ENCODE assay signal across 18 cellular contexts in the genomic region with DNA sequence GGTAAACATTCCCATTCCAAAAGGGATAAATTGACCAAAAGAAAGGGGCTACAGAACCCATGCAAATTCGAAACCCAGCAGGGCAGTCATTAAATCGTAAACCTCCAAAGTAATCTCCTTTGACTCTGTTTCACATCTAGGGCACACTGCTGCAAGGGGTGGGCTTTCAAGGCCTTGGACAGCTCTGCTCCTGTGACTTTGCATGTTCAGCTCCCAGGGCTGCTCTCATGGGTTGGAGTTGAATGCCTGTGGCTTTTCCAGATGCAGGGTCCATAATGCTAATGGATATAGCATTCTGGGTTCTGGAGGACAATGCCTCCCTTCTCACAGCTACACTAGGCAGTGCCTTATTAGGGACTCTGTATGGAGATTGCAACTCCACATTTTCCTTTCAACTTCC.
DNase-seq lines count a peak whose midpoint lies in the region; ATAC-seq and TF ChIP-seq lines count a peak whose summit lies in the region.
"Had no signal": no experiment of that assay in that cellular context is flagged by ENCODE, and none has a peak within 500 bp of the region (broad histone marks: within the 10 kb centered on the region; RNA-seq: fewer than 3 reads in every experiment).

No MANE protein-coding gene starts in this region.

- peak overlapping the region; percentile 23; the same call in 1 of the 2 replicates for H3K9ac ChIP-seq in iPS-20b (ENCODE audit: low read depth, low read length)
- H3K9ac ChIP-seq: BLaER1 had no signal

- no peaks in the 10 kb centered on the region for H3K9me3 ChIP-seq in iPS-20b (ENCODE audit: insufficient read depth, low read depth, low read length)
- H3K9me3 ChIP-seq in CD8-positive, alpha-beta memory T cell (ENCODE audit: low read length): no peaks in the 10 kb centered on the region
- H3K9me3 ChIP-seq: BLaER1, HAP-1 had no signal

- TF ChIP-seq CTCF in WTC11 (IDR thresholded peaks at IDR 0.05) (no peak), progenitor cell of endocrine pancreas (IDR thresholded peaks at IDR 0.05; ENCODE audit: unreplicated experiment) (no peak)

- no peak overlapping the region for H3K4me3 Mint-ChIP-seq in WTC11
- no peak overlapping the region for H3K4me3 Mint-ChIP-seq in stimulated activated effector memory CD8-positive, alpha-beta T cell treated with anti-CD3 and anti-CD28 coated beads, Interleukin-12 subunit alpha, Interleukin-12 subunit beta, amount 100 ng/mL, for 72 hours
- H3K4me3 Mint-ChIP-seq in progenitor cell of endocrine pancreas (ENCODE audit: low read depth): no peak overlapping the region
- no peak overlapping the region for H3K4me3 Mint-ChIP-seq in CD8-positive, alpha-beta memory T cell
- H3K4me3 Mint-ChIP-seq: CD8-positive, alpha-beta T cell had no signal

- no peaks in the 10 kb centered on the region for H3K9me3 Mint-ChIP-seq in WTC11
- no peaks in the 10 kb centered on the region for H3K9me3 Mint-ChIP-seq in stimulated activated effector memory CD8-positive, alpha-beta T cell treated with anti-CD3 and anti-CD28 coated beads, Interleukin-12 subunit alpha, Interleukin-12 subunit beta, amount 100 ng/mL, for 72 hours
- no peaks in the 10 kb centered on the region for H3K9me3 Mint-ChIP-seq in progenitor cell of endocrine pancreas (ENCODE audit: low read depth)
- no peaks in the 10 kb centered on the region for H3K9me3 Mint-ChIP-seq in CD8-positive, alpha-beta memory T cell
- H3K9me3 Mint-ChIP-seq: CD8-positive, alpha-beta T cell had no signal

- no peak overlapping the region for H3K4me3 ChIP-seq in iPS-20b (ENCODE audit: low read length)
- H3K4me3 ChIP-seq in CD8-positive, alpha-beta memory T cell (ENCODE audit: low read length): no peak overlapping the region
- H3K4me3 ChIP-seq: BLaER1, HAP-1 had no signal

- DNase-seq in ELF-1 (ENCODE audit: low read depth, low spot score): peak; percentile 20
- no peak for DNase-seq in WTC11 (ENCODE audit: low spot score)
- no peak for DNase-seq in stimulated activated effector memory CD8-positive, alpha-beta T cell treated with anti-CD3 and anti-CD28 coated beads, Interleukin-12 subunit alpha, Interleukin-12 subunit beta, amount 100 ng/mL, for 72 hours (ENCODE audit: low spot score in 2 of 2)
- no peak for DNase-seq in progenitor cell of endocrine pancreas (ENCODE audit: low spot score, unreplicated experiment)
- DNase-seq in NCI-H1436 (lab: John Stamatoyannopoulos, UW): no peak
- DNase-seq in anterior cingulate cortex (lab: John Stamatoyannopoulos, UW): no peak
- DNase-seq in CD8-positive, alpha-beta memory T cell: no peak
- DNase-seq: 8988T; CD8-positive, alpha-beta T cell; COR-L47; DMS 273 treated with DMSO at 0.1 percent for 48 hours; DMS53; DND-41; EL; GOT3 had no signal

- H3K27me3 Mint-ChIP-seq in WTC11 (ENCODE audit: low read depth) (no peaks in the 10 kb centered on the region), progenitor cell of endocrine pancreas (no peaks in the 10 kb centered on the region)
- H3K27me3 Mint-ChIP-seq in CD8-positive, alpha-beta memory T cell: no peaks in the 10 kb centered on the region

- H3K27ac Mint-ChIP-seq in WTC11 (no peak overlapping the region), progenitor cell of endocrine pancreas (no peak overlapping the region)
- no peak overlapping the region for H3K27ac Mint-ChIP-seq in stimulated activated effector memory CD8-positive, alpha-beta T cell treated with anti-CD3 and anti-CD28 coated beads, Interleukin-12 subunit alpha, Interleukin-12 subunit beta, amount 100 ng/mL, for 72 hours
- no peak overlapping the region for H3K27ac Mint-ChIP-seq in CD8-positive, alpha-beta memory T cell
- H3K27ac Mint-ChIP-seq: CD8-positive, alpha-beta T cell had no signal

- no peaks in the 10 kb centered on the region for H3K36me3 Mint-ChIP-seq in WTC11
- no peaks in the 10 kb centered on the region for H3K36me3 Mint-ChIP-seq in stimulated activated effector memory CD8-positive, alpha-beta T cell treated with anti-CD3 and anti-CD28 coated beads, Interleukin-12 subunit alpha, Interleukin-12 subunit beta, amount 100 ng/mL, for 72 hours
- no peaks in the 10 kb centered on the region for H3K36me3 Mint-ChIP-seq in progenitor cell of endocrine pancreas (ENCODE audit: insufficient read depth)
- H3K36me3 Mint-ChIP-seq in CD8-positive, alpha-beta memory T cell: no peaks in the 10 kb centered on the region
- H3K36me3 Mint-ChIP-seq: CD8-positive, alpha-beta T cell had no signal

- H3K4me1 Mint-ChIP-seq in WTC11 (peaks cover 22% of the 10 kb centered on the region), progenitor cell of endocrine pancreas (ENCODE audit: low read depth) (peaks cover 3% of the 10 kb centered on the region)
- no peaks in the 10 kb centered on the region for H3K4me1 Mint-ChIP-seq in stimulated activated effector memory CD8-positive, alpha-beta T cell treated with anti-CD3 and anti-CD28 coated beads, Interleukin-12 subunit alpha, Interleukin-12 subunit beta, amount 100 ng/mL, for 72 hours
- H3K4me1 Mint-ChIP-seq in CD8-positive, alpha-beta memory T cell: no peaks in the 10 kb centered on the region

- no peaks in the 10 kb centered on the region for H3K27me3 ChIP-seq in iPS-20b (ENCODE audit: insufficient read depth, low read length)
- H3K27me3 ChIP-seq in CD8-positive, alpha-beta memory T cell (ENCODE audit: insufficient read depth, low read length, poor library complexity, severe bottlenecking): no peaks in the 10 kb centered on the region
- H3K27me3 ChIP-seq: BLaER1 had no signal

- POLR2A ChIA-PET in WTC11 (lab: Charles Lee): interaction anchor here (1.2 kb wide), 1 partner anchor 80 kb away, joined by 3 read pairs; no protein-coding TSS in a partner anchor
- POLR2A ChIA-PET in CD8-positive, alpha-beta memory T cell (lab: Charles Lee): no interaction called here

- H3K4me1 ChIP-seq in iPS-20b (ENCODE audit: insufficient read depth, low read length): peaks cover 19% of the 10 kb centered on the region
- no peaks in the 10 kb centered on the region for H3K4me1 ChIP-seq in CD8-positive, alpha-beta memory T cell (ENCODE audit: insufficient read depth, low read length)
- H3K4me1 ChIP-seq: BLaER1, HAP-1 had no signal

- CTCF ChIA-PET in WTC11 (lab: Charles Lee): interaction anchor here (0.9 to 1.2 kb wide), 2 partner anchors 48 to 502 kb away, joined by 3 read pairs; no protein-coding TSS in a partner anchor
- CTCF ChIA-PET in CD8-positive, alpha-beta memory T cell (lab: Charles Lee): no interaction called here

- peak; percentile 91 for ATAC-seq in WTC11
- peak; percentile 19 for ATAC-seq in stimulated activated effector memory CD8-positive, alpha-beta T cell treated with anti-CD3 and anti-CD28 coated beads, Interleukin-12 subunit alpha, Interleukin-12 subunit beta, amount 100 ng/mL, for 72 hours
- ATAC-seq: CD8-positive, alpha-beta T cell had no signal

- no peaks in the 10 kb centered on the region for H3K36me3 ChIP-seq in iPS-20b (ENCODE audit: insufficient read depth, low read depth, low read length)
- no peaks in the 10 kb centered on the region for H3K36me3 ChIP-seq in CD8-positive, alpha-beta memory T cell (ENCODE audit: insufficient read depth, low read length)
- H3K36me3 ChIP-seq: BLaER1, HAP-1 had no signal

- H3K27ac ChIP-seq in iPS-20b (ENCODE audit: low read length): peak overlapping the region; percentile 47
- no peak overlapping the region for H3K27ac ChIP-seq in CD8-positive, alpha-beta memory T cell (ENCODE audit: low read depth, low read length)
- H3K27ac ChIP-seq: BLaER1 had no signal

TF ChIP-seq in WTC11, 78 proteins besides CTCF, POLR2A, EP300 and RAD21 (continues in another document):
- TF ChIP-seq ZNF396 (CRISPR knock-in tag; IDR thresholded peaks at IDR 0.05; ENCODE audit: borderline replicate concordance): no peak
- TF ChIP-seq, protein P1, sequence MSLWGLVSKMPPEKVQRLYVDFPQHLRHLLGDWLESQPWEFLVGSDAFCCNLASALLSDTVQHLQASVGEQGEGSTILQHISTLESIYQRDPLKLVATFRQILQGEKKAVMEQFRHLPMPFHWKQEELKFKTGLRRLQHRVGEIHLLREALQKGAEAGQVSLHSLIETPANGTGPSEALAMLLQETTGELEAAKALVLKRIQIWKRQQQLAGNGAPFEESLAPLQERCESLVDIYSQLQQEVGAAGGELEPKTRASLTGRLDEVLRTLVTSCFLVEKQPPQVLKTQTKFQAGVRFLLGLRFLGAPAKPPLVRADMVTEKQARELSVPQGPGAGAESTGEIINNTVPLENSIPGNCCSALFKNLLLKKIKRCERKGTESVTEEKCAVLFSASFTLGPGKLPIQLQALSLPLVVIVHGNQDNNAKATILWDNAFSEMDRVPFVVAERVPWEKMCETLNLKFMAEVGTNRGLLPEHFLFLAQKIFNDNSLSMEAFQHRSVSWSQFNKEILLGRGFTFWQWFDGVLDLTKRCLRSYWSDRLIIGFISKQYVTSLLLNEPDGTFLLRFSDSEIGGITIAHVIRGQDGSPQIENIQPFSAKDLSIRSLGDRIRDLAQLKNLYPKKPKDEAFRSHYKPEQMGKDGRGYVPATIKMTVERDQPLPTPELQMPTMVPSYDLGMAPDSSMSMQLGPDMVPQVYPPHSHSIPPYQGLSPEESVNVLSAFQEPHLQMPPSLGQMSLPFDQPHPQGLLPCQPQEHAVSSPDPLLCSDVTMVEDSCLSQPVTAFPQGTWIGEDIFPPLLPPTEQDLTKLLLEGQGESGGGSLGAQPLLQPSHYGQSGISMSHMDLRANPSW (CRISPR knock-in tag; conservative IDR thresholded peaks at IDR 0.05; ENCODE audit: low read depth): no peak
